9 cellular contexts compared by ENCODE assay signal in the genomic region with DNA sequence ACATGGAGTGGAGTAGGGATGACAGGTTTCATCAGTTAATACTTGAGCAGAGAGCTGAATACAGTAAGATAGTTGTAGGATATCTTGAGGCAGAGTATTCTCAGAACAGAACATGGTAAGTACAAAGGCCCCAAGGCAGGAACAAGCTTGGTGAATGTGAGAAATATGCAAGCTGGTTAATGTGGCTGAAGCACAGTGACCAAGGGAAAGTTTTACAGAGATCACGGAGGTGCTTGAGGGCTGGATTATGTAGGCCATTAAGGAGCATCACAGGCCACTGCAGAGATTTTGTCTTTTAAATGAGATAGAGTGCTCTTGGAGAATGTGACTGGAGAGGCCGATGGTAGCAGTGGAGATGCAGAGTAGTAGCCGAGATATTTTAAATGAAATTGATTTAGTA. TPM values are rescaled to one million over a fixed set of nuclear protein-coding genes. Genes with fewer than 3 reads are reported as not detected.
DNase-seq lines count a peak whose midpoint lies in the region; ATAC-seq, FAIRE-seq and TF ChIP-seq lines count a peak whose summit lies in the region.
"Had no signal": no experiment of that assay in that cellular context is flagged by ENCODE, and none has a peak within 500 bp of the region (broad histone marks: within the 10 kb centered on the region; RNA-seq: fewer than 3 reads in every experiment).

No MANE protein-coding gene starts in this region.

- intact Hi-C loops in activated CD8-positive, alpha-beta T cell treated with anti-CD3 and anti-CD28 coated beads for 36 hours (cut with micrococcal nuclease): no loop called here

- no peak for TF ChIP-seq RAD21 in A549 (conservative IDR thresholded peaks at IDR 0.05 in 1 of 2, IDR thresholded peaks at IDR 0.05 in 1 of 2)

- H3K27me3 Mint-ChIP-seq in activated CD8-positive, alpha-beta T cell treated with anti-CD3 and anti-CD28 coated beads for 36 hours: no peaks in the 10 kb centered on the region

- no peaks in the 10 kb centered on the region for H3K27me3 ChIP-seq in HAP-1 (ENCODE audit: low read depth)

- ATAC-seq in A549 (no peak), GM19035 (IDR thresholded peaks at IDR 0.05; ENCODE audit: unreplicated experiment) (no peak), GM19467 (IDR thresholded peaks at IDR 0.05; ENCODE audit: unreplicated experiment) (no peak), GM19395 (IDR thresholded peaks at IDR 0.05; ENCODE audit: unreplicated experiment) (no peak)
- ATAC-seq in activated CD8-positive, alpha-beta T cell treated with anti-CD3 and anti-CD28 coated beads for 36 hours: no peak

- no peak for TF ChIP-seq CTCF in A549 (IDR thresholded peaks at IDR 0.05)
- TF ChIP-seq CTCF in activated CD8-positive, alpha-beta T cell treated with anti-CD3 and anti-CD28 coated beads for 36 hours (IDR thresholded peaks at IDR 0.05): no peak

- peak overlapping the region; percentile 88 for H3K4me3 Mint-ChIP-seq in activated CD8-positive, alpha-beta T cell treated with anti-CD3 and anti-CD28 coated beads for 36 hours

- peak overlapping the region; percentile 91 for H3K4me2 ChIP-seq in A549

- in situ Hi-C loops in HAP-1 (cut with MboI; ENCODE audit: low sequenced_read_pairs): no loop called here
- in situ Hi-C loops in ACHN (cut with HindIII; ENCODE audit: low pct_ligation_motif_present, low pct_unique_long_range_greater_than_20kb, low sequenced_read_pairs): no loop called here

- H3K27ac ChIP-seq in A549: peak overlapping the region in 1 of 2 experiments; percentile 89; a peak in 4 of 6 replicates

- 68% methylated on average over 3 of the region's 3 CpGs for WGBS in A549 (ENCODE audit: missing lambda C conversion rate)

- TF ChIP-seq POLR2A in A549 (IDR thresholded peaks at IDR 0.05; ENCODE audit: low read length): no peak

- H3K27ac Mint-ChIP-seq in activated CD8-positive, alpha-beta T cell treated with anti-CD3 and anti-CD28 coated beads for 36 hours: peak overlapping the region; percentile 86

- H3K4me3 ChIP-seq in A549: no peak overlapping the region
- peak overlapping the region; percentile 61 for H3K4me3 ChIP-seq in HAP-1

- H3K4me1 Mint-ChIP-seq in activated CD8-positive, alpha-beta T cell treated with anti-CD3 and anti-CD28 coated beads for 36 hours (ENCODE audit: low read depth): peaks cover 46% of the 10 kb centered on the region

- H3K9me3 ChIP-seq in A549 (no peaks in the 10 kb centered on the region), HAP-1 (no peaks in the 10 kb centered on the region)

- DNase-seq in A549 (ENCODE audit: low read depth in 1 of 2, low spot score in 1 of 2): no peak
- DNase-seq in HAP-1 (ENCODE audit: low spot score in 2 of 2): peak; percentile 29 to 54
- peak; percentile 34 for DNase-seq in activated CD8-positive, alpha-beta T cell treated with anti-CD3 and anti-CD28 coated beads for 36 hours
- DNase-seq in islet precursor cell: peak; percentile 71
- no peak for DNase-seq in ACHN
- DNase-seq: NCI-H774 had no signal

- no peak for FAIRE-seq in A549 (lab: Jason Lieb, UNC)

- no peaks in the 10 kb centered on the region for H3K9me3 Mint-ChIP-seq in activated CD8-positive, alpha-beta T cell treated with anti-CD3 and anti-CD28 coated beads for 36 hours

- TF ChIP-seq EP300 in A549 (IDR thresholded peaks at IDR 0.05): no peak

- H3K36me3 Mint-ChIP-seq in activated CD8-positive, alpha-beta T cell treated with anti-CD3 and anti-CD28 coated beads for 36 hours (ENCODE audit: low read depth): peaks cover 45% of the 10 kb centered on the region

- H3K4me1 ChIP-seq in A549 (peaks cover 51% of the 10 kb centered on the region), HAP-1 (peaks cover 44% of the 10 kb centered on the region)

- POLR2A ChIA-PET in A549 (lab: Yijun Ruan, JAX): interaction anchor here (3.3 kb wide), 1 partner anchor 42 kb away, joined by 34 read pairs; a partner anchor contains a TSS
- POLR2A ChIA-PET in activated CD8-positive, alpha-beta T cell treated with anti-CD3 and anti-CD28 coated beads for 36 hours (lab: Charles Lee): interaction anchor here (0.8 to 7.9 kb wide), 3 partner anchors 32 to 1215 kb away, joined by 3 to 325 read pairs (median 3); partner anchors contain the start of gene MLLT11

- CTCF ChIA-PET in A549 (lab: Yijun Ruan, JAX): interaction anchor here (0.6 to 1.7 kb wide), 2 partner anchors 43 to 347 kb away, joined by 3 to 8 read pairs; a partner anchor contains a TSS
- CTCF ChIA-PET in activated CD8-positive, alpha-beta T cell treated with anti-CD3 and anti-CD28 coated beads for 36 hours (lab: Charles Lee): interaction anchor here (1.3 kb wide), 1 partner anchor 40 kb away, joined by 3 read pairs; no protein-coding TSS in a partner anchor

- H3K36me3 ChIP-seq in HAP-1 (replicated peaks): no peaks in the 10 kb centered on the region

TF ChIP-seq in A549, 52 proteins besides CTCF, POLR2A, EP300 and RAD21:
- TF ChIP-seq POLR2AphosphoS2 (conservative IDR thresholded peaks at IDR 0.05; ENCODE audit: low read length) (no peak), JUN (IDR thresholded peaks at IDR 0.05) (0 out of 5 replicates have a peak, but pooled peaks of 1 of the 2 experiments have one; percentile 20)

RNA-seq across cellular contexts. Expression of gene BOLA1, which starts 54.0 kb away (rescaled TPM):
- 26.7 and 27.5 TPM in 2 replicates for polyA plus RNA-seq in A549 (2011; rRNA removed)
- polyA plus RNA-seq in A549 (2012; cell fraction: cytosol; rRNA removed): 52.7 and 54.8 TPM in 2 replicates
- 39.5 and 45.1 TPM in 2 replicates for polyA plus RNA-seq in A549 (2012; cell fraction: nucleus; rRNA removed)
- polyA plus RNA-seq in A549 (2017; fragmentation: RNase III; extraction: RNeasy Plus Mini Kit Qiagen cat#74134 plus additional on column Dnase treatment): 22.8 to 25.4 TPM (median 23.7 TPM) in 3 replicates
- polyA minus RNA-seq in A549 (2011; rRNA and poly(A)+ RNA removed): 2.6 and 2.8 TPM in 2 replicates
- total RNA-seq in activated CD8-positive, alpha-beta T cell treated with anti-CD3 and anti-CD28 coated beads for 36 hours: 10 to 100 TPM; 25.1 to 28.8 TPM

Comparison
In these comparisons a context has a peak if more than half of its experiments do, and no peak if none do; other contexts are left out.
1. DNase-seq: peak in HAP-1 (2 of 2), activated CD8-positive, alpha-beta T cell treated with anti-CD3 and anti-CD28 coated beads for 36 hours (single experiment) and islet precursor cell (single experiment); none in A549 (0 of 2) and ACHN (single experiment).